Comparison of ENCODE assay signal across 1 cellular context in genomic region chr6:41767112-41767946, GRCh38.
TF ChIP-seq lines count a peak whose summit lies in the region.

No MANE protein-coding gene starts in this region.

TF ChIP-seq in HCT116, 20 proteins besides CTCF, POLR2A, EP300 and RAD21 (continued from another document):
- TF ChIP-seq REST (IDR thresholded peaks at IDR 0.05; ENCODE audit: low read depth) = no peak
TF ChIP-seq in HCT116: peak in this region for 0.
